Comparison of ENCODE assay signal across 14 cellular contexts in genomic region chr16:86574646-86575045, GRCh38. TPM values are rescaled to one million over a fixed set of nuclear protein-coding genes. Genes with fewer than 3 reads are reported as not detected.
"Had no signal": no experiment of that assay in that cellular context is flagged by ENCODE, and none has a peak within 500 bp of the region (broad histone marks: within the 10 kb centered on the region; RNA-seq: fewer than 3 reads in every experiment).

No MANE protein-coding gene starts in this region.

- H3K27ac ChIP-seq: thyroid gland had no signal

- H3K4me3 Mint-ChIP-seq: activated naive CD8-positive, alpha-beta T cell treated with anti-CD3 and anti-CD28 coated beads, Interleukin-2, amount 10 ng/mL, durations not matched to agents 7 days and 5 days; naive thymus-derived CD8-positive, alpha-beta T cell; stimulated activated memory B cell treated with anti-CD40 and anti-IgM and Interleukin-4, amounts not matched to agents 10 μg/mL and 1 μg/mL and 100 μg/mL, for 72 hours had no signal

- H3K9me3 ChIP-seq: gastrocnemius medialis, heart left ventricle, thyroid gland had no signal

- H3K36me3 ChIP-seq: gastrocnemius medialis, heart left ventricle, thyroid gland had no signal

- H3K27ac Mint-ChIP-seq: activated naive CD8-positive, alpha-beta T cell treated with anti-CD3 and anti-CD28 coated beads, Interleukin-2, amount 10 ng/mL, durations not matched to agents 7 days and 5 days; naive thymus-derived CD8-positive, alpha-beta T cell; stimulated activated memory B cell treated with anti-CD40 and anti-IgM and Interleukin-4, amounts not matched to agents 10 μg/mL and 1 μg/mL and 100 μg/mL, for 72 hours; T-cell had no signal

- DNase-seq: activated naive CD4-positive, alpha-beta T cell; activated naive CD8-positive, alpha-beta T cell treated with anti-CD3 and anti-CD28 coated beads, Interleukin-2, amount 10 ng/mL, durations not matched to agents 7 days and 5 days; dorsolateral prefrontal cortex; erythroblast; gastrocnemius medialis; heart left ventricle; naive thymus-derived CD8-positive, alpha-beta T cell; T-cell; T-helper 9 cell; thyroid gland had no signal

- H3K36me3 Mint-ChIP-seq: activated naive CD8-positive, alpha-beta T cell treated with anti-CD3 and anti-CD28 coated beads, Interleukin-2, amount 10 ng/mL, durations not matched to agents 7 days and 5 days; stimulated activated memory B cell treated with anti-CD40 and anti-IgM and Interleukin-4, amounts not matched to agents 10 μg/mL and 1 μg/mL and 100 μg/mL, for 72 hours; T-cell had no signal

- H3K4me3 ChIP-seq: thyroid gland had no signal

- H3K9me3 Mint-ChIP-seq: activated naive CD8-positive, alpha-beta T cell treated with anti-CD3 and anti-CD28 coated beads, Interleukin-2, amount 10 ng/mL, durations not matched to agents 7 days and 5 days; naive thymus-derived CD8-positive, alpha-beta T cell; stimulated activated memory B cell treated with anti-CD40 and anti-IgM and Interleukin-4, amounts not matched to agents 10 μg/mL and 1 μg/mL and 100 μg/mL, for 72 hours; T-cell had no signal

- ATAC-seq: activated CD4-positive, CD25-positive, alpha-beta regulatory T cell treated with anti-CD3 and anti-CD28 coated beads, Interleukin-2, amount 50 U/mL, for 24 hours; gastrocnemius medialis; left lobe of liver; naive thymus-derived CD8-positive, alpha-beta T cell; stimulated activated memory B cell treated with anti-CD40 and anti-IgM and Interleukin-4, amounts not matched to agents 10 μg/mL and 1 μg/mL and 100 μg/mL, for 72 hours; T-cell had no signal

RNA-seq across cellular contexts. Expression of gene FOXL1, which starts 3.7 kb away (rescaled TPM):
- total RNA-seq: activated CD8-positive, alpha-beta memory T cell treated with anti-CD3 and anti-CD28 coated beads for 36 hours; activated naive CD8-positive, alpha-beta T cell treated with anti-CD3 and anti-CD28 coated beads, Interleukin-2, amount 10 ng/mL, durations not matched to agents 7 days and 5 days; naive thymus-derived CD8-positive, alpha-beta T cell; T-cell had no signal
- polyA plus RNA-seq: naive thymus-derived CD8-positive, alpha-beta T cell had no signal

RNA-seq across cellular contexts. Expression of gene FOXC2, which starts 8.0 kb away (rescaled TPM):
- total RNA-seq: activated CD8-positive, alpha-beta memory T cell treated with anti-CD3 and anti-CD28 coated beads for 36 hours; activated naive CD8-positive, alpha-beta T cell treated with anti-CD3 and anti-CD28 coated beads, Interleukin-2, amount 10 ng/mL, durations not matched to agents 7 days and 5 days; naive thymus-derived CD8-positive, alpha-beta T cell; T-cell had no signal
- polyA plus RNA-seq: naive thymus-derived CD8-positive, alpha-beta T cell had no signal
